ENCODE assay signal across 8 cellular contexts in the genomic region with DNA sequence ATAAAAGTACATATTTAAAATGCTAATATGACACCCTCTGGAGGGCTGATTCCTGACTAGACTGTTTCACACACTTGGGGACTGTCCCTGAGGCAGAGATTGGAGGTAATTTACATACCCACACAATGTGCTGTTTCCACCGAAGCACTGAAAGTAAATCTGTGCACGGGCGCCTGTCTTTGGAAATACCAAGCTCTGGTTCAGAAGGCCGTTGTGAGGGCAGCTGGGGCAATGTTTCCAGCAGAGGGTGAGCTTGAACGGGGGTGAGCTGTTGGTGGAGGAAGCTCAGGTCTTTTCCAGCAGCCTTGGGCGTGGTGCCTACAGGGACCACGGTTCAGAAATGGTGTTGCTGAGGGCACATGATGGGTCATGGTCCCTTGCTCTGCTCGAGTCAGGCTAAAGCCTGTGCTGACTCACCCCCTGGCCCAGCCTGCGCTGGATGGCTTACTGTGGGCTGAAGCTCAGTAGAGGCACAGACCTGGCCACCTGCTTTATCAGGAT. TPM values are rescaled to one million over a fixed set of nuclear protein-coding genes. Genes with fewer than 3 reads are reported as not detected.
DNase-seq lines count a peak whose midpoint lies in the region; ATAC-seq and TF ChIP-seq lines count a peak whose summit lies in the region.

No MANE protein-coding gene starts in this region.

- H3K9me3 ChIP-seq in BLaER1 treated with 17β-estradiol and CSF1 and Interleukin-3, amounts not matched to agents 10 nM and 100 nM (replicated peaks in 1 of 11): no peaks in the 10 kb centered on the region
- H3K9me3 ChIP-seq in NT2/D1 (ENCODE audit: insufficient read depth, low read length) (no peaks in the 10 kb centered on the region), endodermal cell (ENCODE audit: control insufficient read depth, low read length) (no peaks in the 10 kb centered on the region)

- WGBS in endodermal cell (ENCODE audit: insufficient coverage in 1 of 2, insufficient read length in 1 of 2), 2 experiments: 82% methylated on average over 3 to 9 of the region's 9 CpGs
- no CpG with 5 or more reads among the region's 9 CpGs for WGBS in mesendoderm (ENCODE audit: extremely low coverage, insufficient coverage, low lambda C conversion rate)

- H3K4me1 Mint-ChIP-seq in endodermal cell (peaks cover 17% of the 10 kb centered on the region), osteocyte (ENCODE audit: unreplicated experiment) (peaks cover 23% of the 10 kb centered on the region)
- H3K4me1 Mint-ChIP-seq in stimulated activated memory B cell treated with anti-CD40 and anti-IgM and Interleukin-4, amounts not matched to agents 10 μg/mL and 1 μg/mL and 100 μg/mL, for 72 hours: peaks cover 50% of the 10 kb centered on the region

- H3K4me3 ChIP-seq in BLaER1 treated with 17β-estradiol and CSF1 and Interleukin-3, amounts not matched to agents 10 nM and 100 nM: peak overlapping the region in 2 of 10 experiments; percentile 4 to 20; a peak in 1 of 20 replicates
- H3K4me3 ChIP-seq in NT2/D1 (ENCODE audit: insufficient read length, low read depth): no peak overlapping the region
- no peak overlapping the region for H3K4me3 ChIP-seq in endodermal cell (ENCODE audit: low read length)
- H3K4me3 ChIP-seq in mesendoderm (ENCODE audit: low read length): no peak overlapping the region

- H3K56ac ChIP-seq in mesendoderm (ENCODE audit: low read length): no peak overlapping the region

- no peak overlapping the region for H4K5ac ChIP-seq in mesendoderm (ENCODE audit: low read length)

- no peak overlapping the region for H4K8ac ChIP-seq in mesendoderm (ENCODE audit: low read depth, low read length)

- H2BK15ac ChIP-seq in mesendoderm (replicated peaks; ENCODE audit: low read depth): no peak overlapping the region

- H3K27me3 Mint-ChIP-seq in endodermal cell (ENCODE audit: insufficient read depth): peaks cover 7% of the 10 kb centered on the region
- no peaks in the 10 kb centered on the region for H3K27me3 Mint-ChIP-seq in stimulated activated memory B cell treated with anti-CD40 and anti-IgM and Interleukin-4, amounts not matched to agents 10 μg/mL and 1 μg/mL and 100 μg/mL, for 72 hours
- H3K27me3 Mint-ChIP-seq in osteocyte (ENCODE audit: unreplicated experiment): no peaks in the 10 kb centered on the region

- peak; percentile 93 for ATAC-seq in stimulated activated memory B cell treated with anti-CD40 and anti-IgM and Interleukin-4, amounts not matched to agents 10 μg/mL and 1 μg/mL and 100 μg/mL, for 72 hours

- H3K9me3 Mint-ChIP-seq in endodermal cell: no peaks in the 10 kb centered on the region
- H3K9me3 Mint-ChIP-seq in stimulated activated memory B cell treated with anti-CD40 and anti-IgM and Interleukin-4, amounts not matched to agents 10 μg/mL and 1 μg/mL and 100 μg/mL, for 72 hours: no peaks in the 10 kb centered on the region
- no peaks in the 10 kb centered on the region for H3K9me3 Mint-ChIP-seq in osteocyte (ENCODE audit: unreplicated experiment)

- no peaks in the 10 kb centered on the region for H3K79me1 ChIP-seq in mesendoderm (ENCODE audit: low read length)

- H3K4ac ChIP-seq in mesendoderm (ENCODE audit: low read depth, low read length): no peak overlapping the region

- H3K79me2 ChIP-seq in mesendoderm (ENCODE audit: control insufficient read depth, insufficient read depth, low read length): no peaks in the 10 kb centered on the region

- no peak overlapping the region for H3K23ac ChIP-seq in mesendoderm (ENCODE audit: low read length)

- H4K20me1 ChIP-seq in BLaER1 treated with 17β-estradiol and CSF1 and Interleukin-3, amounts not matched to agents 10 nM and 100 nM: peaks cover 0 to 8% (median 0%) of the 10 kb centered on the region in 11 experiments; a peak in 3 of 22 replicates

- H3K36me3 Mint-ChIP-seq in endodermal cell (ENCODE audit: low read depth) (no peaks in the 10 kb centered on the region), osteocyte (ENCODE audit: unreplicated experiment) (no peaks in the 10 kb centered on the region)
- no peaks in the 10 kb centered on the region for H3K36me3 Mint-ChIP-seq in stimulated activated memory B cell treated with anti-CD40 and anti-IgM and Interleukin-4, amounts not matched to agents 10 μg/mL and 1 μg/mL and 100 μg/mL, for 72 hours

- H3K36me3 ChIP-seq in BLaER1 treated with 17β-estradiol and CSF1 and Interleukin-3, amounts not matched to agents 10 nM and 100 nM: peaks cover 0 to 9% (median 3%) of the 10 kb centered on the region in 11 experiments; a peak in 9 of 22 replicates
- peaks cover 13% of the 10 kb centered on the region for H3K36me3 ChIP-seq in NT2/D1 (ENCODE audit: insufficient read depth, insufficient read length, low read length)
- H3K36me3 ChIP-seq in endodermal cell (ENCODE audit: control insufficient read depth, insufficient read depth, low read length): no peaks in the 10 kb centered on the region
- no peaks in the 10 kb centered on the region for H3K36me3 ChIP-seq in mesendoderm (ENCODE audit: control insufficient read depth, insufficient read depth, low read length)

- no peak overlapping the region for H3K18ac ChIP-seq in mesendoderm (ENCODE audit: low read length)

- H3K4me3 Mint-ChIP-seq in endodermal cell (no peak overlapping the region), osteocyte (ENCODE audit: unreplicated experiment) (no peak overlapping the region)
- peak overlapping the region; percentile 31 for H3K4me3 Mint-ChIP-seq in stimulated activated memory B cell treated with anti-CD40 and anti-IgM and Interleukin-4, amounts not matched to agents 10 μg/mL and 1 μg/mL and 100 μg/mL, for 72 hours

- H3K27me3 ChIP-seq in BLaER1 treated with 17β-estradiol and CSF1 and Interleukin-3, amounts not matched to agents 10 nM and 100 nM: no peaks in the 10 kb centered on the region
- H3K27me3 ChIP-seq in NT2/D1 (ENCODE audit: insufficient read depth, insufficient read length): peaks cover 7% of the 10 kb centered on the region
- no peaks in the 10 kb centered on the region for H3K27me3 ChIP-seq in endodermal cell (ENCODE audit: control insufficient read depth, insufficient read depth, low read length, poor library complexity, severe bottlenecking)
- H3K27me3 ChIP-seq in mesendoderm (ENCODE audit: insufficient read depth, low read length, poor library complexity): no peaks in the 10 kb centered on the region

- peak; percentile 61 for DNase-seq in GM20000 (ENCODE audit: low spot score)
- no peak for DNase-seq in NT2/D1 (ENCODE audit: low read depth, low spot score)
- DNase-seq in endodermal cell: peak; percentile 55
- DNase-seq in mesendoderm: no peak
- DNase-seq in COR-L47 (lab: John Stamatoyannopoulos, UW): no peak
- no peak for DNase-seq in osteocyte (ENCODE audit: extremely low spot score, unreplicated experiment)

- peak overlapping the region in 8 of 11 experiments; percentile 19 to 95 (median 47); a peak in 13 of 22 replicates for H3K4me2 ChIP-seq in BLaER1 treated with 17β-estradiol and CSF1 and Interleukin-3, amounts not matched to agents 10 nM and 100 nM
- no peak overlapping the region for H3K4me2 ChIP-seq in mesendoderm (ENCODE audit: low read length)

- peaks cover 35 to 58% (median 50%) of the 10 kb centered on the region in 10 experiments for H3K4me1 ChIP-seq in BLaER1 treated with 17β-estradiol and CSF1 and Interleukin-3, amounts not matched to agents 10 nM and 100 nM
- peaks cover 35% of the 10 kb centered on the region for H3K4me1 ChIP-seq in NT2/D1 (ENCODE audit: insufficient read depth, insufficient read length)
- no peaks in the 10 kb centered on the region for H3K4me1 ChIP-seq in endodermal cell (ENCODE audit: control insufficient read depth, insufficient read depth, low read length)
- H3K4me1 ChIP-seq in mesendoderm (ENCODE audit: control insufficient read depth, low read depth, low read length): peaks cover 1% of the 10 kb centered on the region

- no peak overlapping the region for H2BK120ac ChIP-seq in mesendoderm (ENCODE audit: low read depth, low read length)

- no peak overlapping the region for H3K27ac Mint-ChIP-seq in endodermal cell
- peak overlapping the region; percentile 88 for H3K27ac Mint-ChIP-seq in stimulated activated memory B cell treated with anti-CD40 and anti-IgM and Interleukin-4, amounts not matched to agents 10 μg/mL and 1 μg/mL and 100 μg/mL, for 72 hours
- no peak overlapping the region for H3K27ac Mint-ChIP-seq in osteocyte (ENCODE audit: unreplicated experiment)

- peak overlapping the region in 4 of 11 experiments; percentile 30 to 50 (median 34); a peak in 5 of 22 replicates for H3K9ac ChIP-seq in BLaER1 treated with 17β-estradiol and CSF1 and Interleukin-3, amounts not matched to agents 10 nM and 100 nM
- H3K9ac ChIP-seq in NT2/D1 (ENCODE audit: insufficient read length, low read depth) (peak overlapping the region; percentile 65), endodermal cell (ENCODE audit: extremely low read depth, low read length, poor library complexity, severe bottlenecking) (no peak overlapping the region), mesendoderm (ENCODE audit: low read length) (no peak overlapping the region)

- H3K27ac ChIP-seq in BLaER1 treated with 17β-estradiol and CSF1 and Interleukin-3, amounts not matched to agents 10 nM and 100 nM: peak overlapping the region in 3 of 11 experiments; percentile 48 to 71 (median 56); a peak in 5 of 22 replicates
- H3K27ac ChIP-seq in endodermal cell (ENCODE audit: low read depth, low read length): no peak overlapping the region
- H3K27ac ChIP-seq in mesendoderm (ENCODE audit: low read depth, low read length): no peak overlapping the region

- H2AK5ac ChIP-seq in mesendoderm (ENCODE audit: low read length): no peak overlapping the region

- no peak for TF ChIP-seq CTCF in GM20000 (IDR thresholded peaks at IDR 0.05; ENCODE audit: extremely low read depth, missing control alignments)
- no peak for TF ChIP-seq CTCF in endodermal cell (conservative IDR thresholded peaks at IDR 0.05)
- TF ChIP-seq CTCF in osteocyte (IDR thresholded peaks at IDR 0.05): no peak

- H2BK5ac ChIP-seq in mesendoderm (ENCODE audit: low read length): no peak overlapping the region

RNA-seq across cellular contexts. Expression of a gene that starts 25.8 kb away (rescaled TPM):
- total RNA-seq in endodermal cell: 1 to 10 TPM; 3.3 to 3.9 TPM
- 0.57 TPM for polyA plus RNA-seq in endodermal cell (2013, experiment 1 of 2)
- 0.33 TPM for polyA plus RNA-seq in endodermal cell (2013, experiment 2 of 2)
- polyA plus RNA-seq in mesendoderm (2013, experiment 1 of 2): 0.46 TPM
- polyA plus RNA-seq in mesendoderm (2013, experiment 2 of 2): 0.57 TPM
- 0.05 TPM in 2 replicates for total RNA-seq in osteocyte

Comparison
In these comparisons a context has a peak if more than half of its experiments do, and no peak if none do; other contexts are left out.
1. DNase-seq: peak in GM20000 (single experiment) and endodermal cell (single experiment); none in NT2/D1 (single experiment), mesendoderm (single experiment), COR-L47 (single experiment) and osteocyte (single experiment).